Comparison of ENCODE assay signal across 1 cellular context in the genomic region with DNA sequence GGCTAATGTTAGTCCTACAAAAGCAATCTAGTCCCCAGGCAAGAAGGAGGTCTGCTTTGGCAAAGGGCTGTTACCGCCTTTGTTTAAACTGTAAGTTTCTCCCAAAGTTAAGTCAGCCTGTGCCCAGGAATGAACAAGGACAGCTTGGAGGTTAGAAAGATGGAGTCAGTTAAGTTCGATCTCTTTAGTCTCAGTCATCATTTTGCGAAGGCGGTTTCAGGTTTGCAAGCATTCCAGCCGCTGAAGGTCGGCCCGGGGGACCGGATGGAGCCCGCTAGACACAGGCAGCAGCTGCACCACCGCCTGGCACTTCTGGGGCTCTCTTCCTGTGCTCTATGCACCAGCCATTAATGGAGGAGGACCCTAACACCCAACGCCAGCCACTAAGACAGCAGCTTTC.
TF ChIP-seq lines count a peak whose summit lies in the region.

No MANE protein-coding gene starts in this region.

TF ChIP-seq in HCT116, 20 proteins besides CTCF, POLR2A, EP300 and RAD21 (continued from another document):
- no peak for TF ChIP-seq REST (IDR thresholded peaks at IDR 0.05; ENCODE audit: low read depth)
- TF ChIP-seq ELF1 (IDR thresholded peaks at IDR 0.05; ENCODE audit: borderline replicate concordance, low read depth), result no peak
- no peak for TF ChIP-seq MAX (IDR thresholded peaks at IDR 0.05)
- no peak for TF ChIP-seq JUND (IDR thresholded peaks at IDR 0.05)
- TF ChIP-seq CEBPB (IDR thresholded peaks at IDR 0.05; ENCODE audit: low read depth), result no peak
- no peak for TF ChIP-seq FOSL1 (IDR thresholded peaks at IDR 0.05; ENCODE audit: low read depth)
- TF ChIP-seq SIN3A (IDR thresholded peaks at IDR 0.05; ENCODE audit: low read depth), result no peak
- no peak for TF ChIP-seq SP1 (IDR thresholded peaks at IDR 0.05; ENCODE audit: low read depth)
- TF ChIP-seq ZNF274 (IDR thresholded peaks at IDR 0.05; ENCODE audit: low read depth, low read length), result no peak
- TF ChIP-seq TCF7L2 (IDR thresholded peaks at IDR 0.05; ENCODE audit: borderline replicate concordance, extremely low read depth, insufficient read depth, insufficient read length), result no peak
- TF ChIP-seq EZH2phosphoT487 (IDR thresholded peaks at IDR 0.05; ENCODE audit: borderline replicate concordance), result no peak
- TF ChIP-seq ATF3 (IDR thresholded peaks at IDR 0.05), result no peak
- TF ChIP-seq, protein P1, sequence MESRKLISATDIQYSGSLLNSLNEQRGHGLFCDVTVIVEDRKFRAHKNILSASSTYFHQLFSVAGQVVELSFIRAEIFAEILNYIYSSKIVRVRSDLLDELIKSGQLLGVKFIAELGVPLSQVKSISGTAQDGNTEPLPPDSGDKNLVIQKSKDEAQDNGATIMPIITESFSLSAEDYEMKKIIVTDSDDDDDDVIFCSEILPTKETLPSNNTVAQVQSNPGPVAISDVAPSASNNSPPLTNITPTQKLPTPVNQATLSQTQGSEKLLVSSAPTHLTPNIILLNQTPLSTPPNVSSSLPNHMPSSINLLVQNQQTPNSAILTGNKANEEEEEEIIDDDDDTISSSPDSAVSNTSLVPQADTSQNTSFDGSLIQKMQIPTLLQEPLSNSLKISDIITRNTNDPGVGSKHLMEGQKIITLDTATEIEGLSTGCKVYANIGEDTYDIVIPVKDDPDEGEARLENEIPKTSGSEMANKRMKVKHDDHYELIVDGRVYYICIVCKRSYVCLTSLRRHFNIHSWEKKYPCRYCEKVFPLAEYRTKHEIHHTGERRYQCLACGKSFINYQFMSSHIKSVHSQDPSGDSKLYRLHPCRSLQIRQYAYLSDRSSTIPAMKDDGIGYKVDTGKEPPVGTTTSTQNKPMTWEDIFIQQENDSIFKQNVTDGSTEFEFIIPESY (IDR thresholded peaks at IDR 0.05; ENCODE audit: extremely low read depth, insufficient replicate concordance, low read length), result no peak
- TF ChIP-seq EGR1 (IDR thresholded peaks at IDR 0.05; ENCODE audit: low read depth), result no peak
